8 cellular contexts compared by ENCODE assay signal in genomic region chr21:28781602-28782274, GRCh38.
A peak's percentile ranks its signal among the peaks of the same experiment; 100 is the strongest.
DNase-seq lines count a peak whose midpoint lies in the region; ATAC-seq, FAIRE-seq and TF ChIP-seq lines count a peak whose summit lies in the region.

No MANE protein-coding gene starts in this region.

- TF ChIP-seq CTCF in AG04449 (IDR thresholded peaks at IDR 0.05; ENCODE audit: insufficient read depth, low read length, missing control alignments), result peak; percentile 59

- DNase-seq in AG04449 (ENCODE audit: low read depth, low spot score), result no peak
- DNase-seq in GM12891 (ENCODE audit: insufficient read length, low spot score), result peak; percentile 2
- DNase-seq in LHCN-M2 (ENCODE audit: low read depth), result peak; percentile 52
- no peak for DNase-seq in activated naive CD8-positive, alpha-beta T cell treated with anti-CD3 and anti-CD28 coated beads, Interleukin-2, amount 50 U/mL, for 24 hours
- no peak for DNase-seq in activated CD4-positive, alpha-beta T cell treated with anti-CD3 and anti-CD28 coated beads for 48 hours
- DNase-seq in pons (ENCODE audit: low spot score), result no peak

- POLR2A ChIA-PET in AG04449 (lab: Yijun Ruan, JAX), result no interaction called here

- no peak overlapping the region for H3K4me3 Mint-ChIP-seq in activated naive CD8-positive, alpha-beta T cell treated with anti-CD3 and anti-CD28 coated beads, Interleukin-2, amount 50 U/mL, for 24 hours

- H3K4me3 ChIP-seq in AG04449 (ENCODE audit: low read depth, low read length), result no peak overlapping the region

- H3K36me3 Mint-ChIP-seq in activated naive CD8-positive, alpha-beta T cell treated with anti-CD3 and anti-CD28 coated beads, Interleukin-2, amount 50 U/mL, for 24 hours (ENCODE audit: low read depth), result peaks cover 6% of the 10 kb centered on the region

- CTCF ChIA-PET in AG04449 (lab: Yijun Ruan, JAX), result interaction anchor here (0.6 to 2.5 kb wide), 15 partner anchors 9 to 1933 kb away, joined by 3 to 14 read pairs (median 3); no protein-coding TSS in a partner anchor

- H3K9me3 Mint-ChIP-seq in activated naive CD8-positive, alpha-beta T cell treated with anti-CD3 and anti-CD28 coated beads, Interleukin-2, amount 50 U/mL, for 24 hours, result peaks cover 13% of the 10 kb centered on the region

- FAIRE-seq in GM12891 (lab: Jason Lieb, UNC), result no peak

- H3K27me3 Mint-ChIP-seq in activated naive CD8-positive, alpha-beta T cell treated with anti-CD3 and anti-CD28 coated beads, Interleukin-2, amount 50 U/mL, for 24 hours, result no peaks in the 10 kb centered on the region

- no peak overlapping the region for H3K27ac Mint-ChIP-seq in activated naive CD8-positive, alpha-beta T cell treated with anti-CD3 and anti-CD28 coated beads, Interleukin-2, amount 50 U/mL, for 24 hours

- no peak for TF ChIP-seq POLR2A in GM12891 (IDR thresholded peaks at IDR 0.05; ENCODE audit: low read depth, low read length)

- H3K4me1 Mint-ChIP-seq in activated naive CD8-positive, alpha-beta T cell treated with anti-CD3 and anti-CD28 coated beads, Interleukin-2, amount 50 U/mL, for 24 hours, result peaks cover 3% of the 10 kb centered on the region

- peak; percentile 69 for ATAC-seq in esophagus mucosa
- ATAC-seq in activated naive CD8-positive, alpha-beta T cell treated with anti-CD3 and anti-CD28 coated beads, Interleukin-2, amount 50 U/mL, for 24 hours, result no peak
- ATAC-seq in HG02588 (IDR thresholded peaks at IDR 0.05; ENCODE audit: unreplicated experiment), result no peak

TF ChIP-seq in GM12891, 5 proteins besides CTCF, POLR2A, EP300 and RAD21:
- no peak for TF ChIP-seq POLR2AphosphoS5 (IDR thresholded peaks at IDR 0.05; ENCODE audit: low read depth, low read length)
- TF ChIP-seq SPI1 (IDR thresholded peaks at IDR 0.05; ENCODE audit: low read depth, low read length), result no peak
- TF ChIP-seq TAF1 (IDR thresholded peaks at IDR 0.05; ENCODE audit: low read depth, low read length), result no peak
- TF ChIP-seq PAX5 (IDR thresholded peaks at IDR 0.05; ENCODE audit: insufficient read depth, low read length, severe bottlenecking), result no peak
- TF ChIP-seq POU2F2 (IDR thresholded peaks at IDR 0.05; ENCODE audit: low read depth, low read length), result no peak

Comparison
In these comparisons a context has a peak if more than half of its experiments do, and no peak if none do; other contexts are left out.
1. DNase-seq: peak in GM12891 (single experiment) and LHCN-M2 (single experiment); none in AG04449 (single experiment), activated naive CD8-positive, alpha-beta T cell treated with anti-CD3 and anti-CD28 coated beads, Interleukin-2, amount 50 U/mL, for 24 hours (single experiment), activated CD4-positive, alpha-beta T cell treated with anti-CD3 and anti-CD28 coated beads for 48 hours (single experiment) and pons (single experiment).